1 cellular context compared by ENCODE assay signal in genomic region chr2:39437522-39438296, GRCh38.
TF ChIP-seq lines count a peak whose summit lies in the region.

No MANE protein-coding gene starts in this region.

TF ChIP-seq in HepG2, 621 proteins besides CTCF, POLR2A, EP300 and RAD21 (continued from another document and continues in another):
- TF ChIP-seq, protein P1, sequence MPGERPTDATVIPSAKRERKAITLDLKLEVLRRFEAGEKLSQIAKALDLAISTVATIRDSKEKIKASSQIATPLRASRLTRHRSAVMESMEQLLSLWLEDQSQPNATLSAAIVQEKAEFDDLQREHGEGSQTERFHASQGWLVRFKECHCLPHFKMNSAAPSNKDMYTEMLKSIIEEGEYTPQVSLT (CRISPR knock-in tag; IDR thresholded peaks at IDR 0.05; ENCODE audit: borderline replicate concordance, low read depth): no peak
- TF ChIP-seq FOXJ3 (CRISPR knock-in tag; IDR thresholded peaks at IDR 0.05; ENCODE audit: borderline replicate concordance) (no peak), ZNF619 (CRISPR knock-in tag; IDR thresholded peaks at IDR 0.05) (peak; percentile 94), ZNF484 (CRISPR knock-in tag; IDR thresholded peaks at IDR 0.05; ENCODE audit: borderline replicate concordance, low read depth) (no peak), MBNL3 (CRISPR knock-in tag; conservative IDR thresholded peaks at IDR 0.05) (no peak), ZNF777 (CRISPR knock-in tag; IDR thresholded peaks at IDR 0.05) (no peak), ZNF713 (CRISPR knock-in tag; IDR thresholded peaks at IDR 0.05) (peak; percentile 85; the same call in 1 of the 2 replicates), ZBTB10 (CRISPR knock-in tag; IDR thresholded peaks at IDR 0.05; ENCODE audit: borderline replicate concordance) (peak; percentile 22; the same call in 1 of the 2 replicates), ZMYM4 (CRISPR knock-in tag; IDR thresholded peaks at IDR 0.05) (peak; percentile 56; the same call in 1 of the 2 replicates), CCAR2 (optimal IDR thresholded peaks at IDR 0.05; ENCODE audit: low read depth, low read length) (peak; percentile 12), ZKSCAN1 (IDR thresholded peaks at IDR 0.05; ENCODE audit: low read length) (no peak), SMARCE1 (IDR thresholded peaks at IDR 0.05; ENCODE audit: borderline replicate concordance) (no peak), ZNF879 (CRISPR knock-in tag; IDR thresholded peaks at IDR 0.05) (no peak), ZNF468 (CRISPR knock-in tag; IDR thresholded peaks at IDR 0.05) (no peak), ZNF30 (CRISPR knock-in tag; IDR thresholded peaks at IDR 0.05) (no peak), ZNF354B (CRISPR knock-in tag; IDR thresholded peaks at IDR 0.05) (0 out of 2 replicates have a peak, but pooled peaks have one; percentile 43), CAMTA2 (CRISPR knock-in tag; IDR thresholded peaks at IDR 0.05; ENCODE audit: borderline replicate concordance) (0 out of 2 replicates have a peak, but pooled peaks have one; percentile 34), ONECUT2 (CRISPR knock-in tag; IDR thresholded peaks at IDR 0.05) (no peak), ZBTB33 (CRISPR knock-in tag; IDR thresholded peaks at IDR 0.05) (no peak), HNRNPH1 (optimal IDR thresholded peaks at IDR 0.05; ENCODE audit: low read depth, low read length) (no peak), DMTF1 (CRISPR knock-in tag; IDR thresholded peaks at IDR 0.05) (0 out of 2 replicates have a peak, but pooled peaks have one; percentile 63), TEAD2 (CRISPR knock-in tag; IDR thresholded peaks at IDR 0.05) (no peak), POLR2AphosphoS2 (IDR thresholded peaks at IDR 0.05; ENCODE audit: low read depth, low read length) (no peak), AHR (CRISPR knock-in tag; IDR thresholded peaks at IDR 0.05) (peak; percentile 48; the same call in 1 of the 2 replicates), ZNF496 (CRISPR knock-in tag; IDR thresholded peaks at IDR 0.05; ENCODE audit: insufficient replicate concordance) (no peak), CENPT (CRISPR knock-in tag; IDR thresholded peaks at IDR 0.05; ENCODE audit: low read depth) (no peak), ZNF564 (CRISPR knock-in tag; IDR thresholded peaks at IDR 0.05) (peak; percentile 34; the same call in 1 of the 2 replicates), CEBPG (CRISPR knock-in tag; IDR thresholded peaks at IDR 0.05) (peak; percentile 13; the same call in 1 of the 2 replicates), PHF21A (CRISPR knock-in tag; IDR thresholded peaks at IDR 0.05) (0 out of 2 replicates have a peak, but pooled peaks have one; percentile 28), ZNF431 (CRISPR knock-in tag; IDR thresholded peaks at IDR 0.05; ENCODE audit: borderline replicate concordance, low read depth) (peak; percentile 47), HNRNPK (IDR thresholded peaks at IDR 0.05; ENCODE audit: low read depth, low read length, poor library complexity, severe bottlenecking) (no peak), ZFP36L2 (CRISPR knock-in tag; IDR thresholded peaks at IDR 0.05) (no peak), ZNF709 (CRISPR knock-in tag; IDR thresholded peaks at IDR 0.05) (peak; percentile 19; the same call in 1 of the 2 replicates), SAP130 (CRISPR knock-in tag; IDR thresholded peaks at IDR 0.05; ENCODE audit: low read depth) (peak; percentile 48), MTF1 (CRISPR knock-in tag; IDR thresholded peaks at IDR 0.05) (no peak), ZNF317 (CRISPR knock-in tag; IDR thresholded peaks at IDR 0.05) (peak; percentile 75; the same call in 1 of the 2 replicates), ZNF451 (CRISPR knock-in tag; IDR thresholded peaks at IDR 0.05) (no peak), RBM39 (IDR thresholded peaks at IDR 0.05; ENCODE audit: low read depth, low read length, poor library complexity, severe bottlenecking) (no peak), FOXO1 (CRISPR knock-in tag; IDR thresholded peaks at IDR 0.05) (no peak), ARHGAP35 (CRISPR knock-in tag; IDR thresholded peaks at IDR 0.05; ENCODE audit: borderline replicate concordance) (no peak; the same call in 1 of the 2 replicates), GLI4 (CRISPR knock-in tag; IDR thresholded peaks at IDR 0.05; ENCODE audit: borderline replicate concordance) (no peak), HNRNPUL1 (IDR thresholded peaks at IDR 0.05; ENCODE audit: low read depth, low read length) (no peak), CREM (IDR thresholded peaks at IDR 0.05) (0 out of 2 replicates have a peak, but pooled peaks have one; percentile 23), CREM (CRISPR knock-in tag; IDR thresholded peaks at IDR 0.05) (no peak), SETDB1 (CRISPR knock-in tag; IDR thresholded peaks at IDR 0.05; ENCODE audit: borderline replicate concordance) (no peak), NFKBIZ (CRISPR knock-in tag; IDR thresholded peaks at IDR 0.05) (no peak), SALL1 (CRISPR knock-in tag; IDR thresholded peaks at IDR 0.05) (peak; percentile 73; the same call in 1 of the 2 replicates), SIN3A (IDR thresholded peaks at IDR 0.05; ENCODE audit: borderline replicate concordance, low read depth, low read length) (0 out of 2 replicates have a peak, but pooled peaks have one; percentile 55), HMG20A (CRISPR knock-in tag; IDR thresholded peaks at IDR 0.05; ENCODE audit: borderline replicate concordance) (no peak), DBP (CRISPR knock-in tag; IDR thresholded peaks at IDR 0.05; ENCODE audit: not compliant biosample characterization) (no peak), HDAC6 (IDR thresholded peaks at IDR 0.05; ENCODE audit: low read depth, low read length) (no peak), NR2F2 (IDR thresholded peaks at IDR 0.05; ENCODE audit: borderline replicate concordance, low read depth) (peak; percentile 42; the same call in 1 of the 2 replicates), SP140L (CRISPR knock-in tag; IDR thresholded peaks at IDR 0.05; ENCODE audit: borderline replicate concordance) (no peak), SALL2 (CRISPR knock-in tag; IDR thresholded peaks at IDR 0.05) (no peak; the same call in 1 of the 2 replicates), MXD4 (CRISPR knock-in tag; IDR thresholded peaks at IDR 0.05) (peak; percentile 49), POLR2G (IDR thresholded peaks at IDR 0.05; ENCODE audit: low read depth, low read length) (no peak)
- TF ChIP-seq, protein P2, sequence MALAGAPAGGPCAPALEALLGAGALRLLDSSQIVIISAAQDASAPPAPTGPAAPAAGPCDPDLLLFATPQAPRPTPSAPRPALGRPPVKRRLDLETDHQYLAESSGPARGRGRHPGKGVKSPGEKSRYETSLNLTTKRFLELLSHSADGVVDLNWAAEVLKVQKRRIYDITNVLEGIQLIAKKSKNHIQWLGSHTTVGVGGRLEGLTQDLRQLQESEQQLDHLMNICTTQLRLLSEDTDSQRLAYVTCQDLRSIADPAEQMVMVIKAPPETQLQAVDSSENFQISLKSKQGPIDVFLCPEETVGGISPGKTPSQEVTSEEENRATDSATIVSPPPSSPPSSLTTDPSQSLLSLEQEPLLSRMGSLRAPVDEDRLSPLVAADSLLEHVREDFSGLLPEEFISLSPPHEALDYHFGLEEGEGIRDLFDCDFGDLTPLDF (CRISPR knock-in tag; IDR thresholded peaks at IDR 0.05): 0 out of 2 replicates have a peak, but pooled peaks have one; percentile 16
- TF ChIP-seq, protein P3, sequence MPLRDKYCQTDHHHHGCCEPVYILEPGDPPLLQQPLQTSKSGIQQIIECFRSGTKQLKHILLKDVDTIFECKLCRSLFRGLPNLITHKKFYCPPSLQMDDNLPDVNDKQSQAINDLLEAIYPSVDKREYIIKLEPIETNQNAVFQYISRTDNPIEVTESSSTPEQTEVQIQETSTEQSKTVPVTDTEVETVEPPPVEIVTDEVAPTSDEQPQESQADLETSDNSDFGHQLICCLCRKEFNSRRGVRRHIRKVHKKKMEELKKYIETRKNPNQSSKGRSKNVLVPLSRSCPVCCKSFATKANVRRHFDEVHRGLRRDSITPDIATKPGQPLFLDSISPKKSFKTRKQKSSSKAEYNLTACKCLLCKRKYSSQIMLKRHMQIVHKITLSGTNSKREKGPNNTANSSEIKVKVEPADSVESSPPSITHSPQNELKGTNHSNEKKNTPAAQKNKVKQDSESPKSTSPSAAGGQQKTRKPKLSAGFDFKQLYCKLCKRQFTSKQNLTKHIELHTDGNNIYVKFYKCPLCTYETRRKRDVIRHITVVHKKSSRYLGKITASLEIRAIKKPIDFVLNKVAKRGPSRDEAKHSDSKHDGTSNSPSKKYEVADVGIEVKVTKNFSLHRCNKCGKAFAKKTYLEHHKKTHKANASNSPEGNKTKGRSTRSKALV (CRISPR knock-in tag; IDR thresholded peaks at IDR 0.05): no peak
